In the genomic region with DNA sequence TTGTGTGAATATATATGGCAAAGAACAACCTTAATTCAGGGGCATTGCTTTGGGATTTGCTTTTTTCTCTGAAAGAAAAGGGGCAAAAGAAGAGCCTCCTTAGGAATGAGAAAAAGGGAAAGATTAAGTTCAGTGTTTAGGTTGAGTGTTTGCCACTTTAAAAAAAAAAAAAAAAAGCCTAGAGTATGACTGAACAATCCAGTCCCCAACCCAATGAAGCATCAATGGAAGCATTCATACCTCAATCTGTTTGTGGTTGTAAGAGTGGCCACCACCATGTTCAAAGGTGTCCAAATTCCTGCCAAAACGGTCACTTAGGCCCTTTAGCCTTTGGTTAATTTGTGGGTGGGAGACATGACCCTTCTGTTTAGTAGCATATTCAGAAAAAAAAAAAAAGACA, we compare ENCODE assay signal across 24 cellular contexts.
"Had no signal": no experiment of that assay in that cellular context is flagged by ENCODE, and none has a peak within 500 bp of the region (broad histone marks: within the 10 kb centered on the region; RNA-seq: fewer than 3 reads in every experiment).

No MANE protein-coding gene starts in this region.

- DNase-seq: activated CD4-positive, alpha-beta T cell treated with anti-CD3 and anti-CD28 coated beads for 36 hours; activated CD4-positive, CD25-positive, alpha-beta regulatory T cell; activated naive CD4-positive, alpha-beta T cell; activated T-cell treated with anti-CD3 and anti-CD28 coated beads for 4 hours; activated T-cell treated with anti-CD3 and anti-CD28 coated beads, Interleukin-2, amount 50 U/mL, for 72 hours; anterior cingulate cortex; dermis blood vessel endothelial cell; effector CD4-positive, alpha-beta T cell; esophagus squamous epithelium; foreskin melanocyte; left colon; midbrain; naive thymus-derived CD8-positive, alpha-beta T cell; nucleus accumbens; psoas muscle; sigmoid colon; small intestine; stimulated activated CD4-positive, alpha-beta T cell treated with anti-CD3 and anti-CD28 coated beads, Interleukin-1b, Interleukin-23, amount 100 ng/mL, for 48 hours; stimulated activated CD4-positive, alpha-beta T cell treated with anti-CD3 and anti-CD28 coated beads, Interleukin-4, amount 100 ng/mL, for 4 hours; stimulated activated CD8-positive, alpha-beta memory T cell treated with anti-CD3 and anti-CD28 coated beads, Interleukin-4, amount 100 ng/mL, for 48 hours; stimulated activated naive CD8-positive, alpha-beta T cell treated with anti-CD3 and anti-CD28 coated beads, Interleukin-15, amount 100 ng/mL, for 72 hours; substantia nigra; upper lobe of right lung had no signal

- H3K4me3 ChIP-seq: esophagus squamous epithelium, psoas muscle, sigmoid colon, upper lobe of right lung had no signal

- H3K27me3 ChIP-seq: esophagus squamous epithelium, sigmoid colon, upper lobe of right lung had no signal

- H3K4me1 ChIP-seq: parathyroid adenoma, upper lobe of right lung had no signal

- H3K36me3 ChIP-seq: esophagus squamous epithelium, sigmoid colon, upper lobe of right lung had no signal

- H3K27ac ChIP-seq: esophagus squamous epithelium, parathyroid adenoma, psoas muscle, sigmoid colon, upper lobe of right lung had no signal

- H3K9me3 ChIP-seq: esophagus squamous epithelium, psoas muscle, sigmoid colon, upper lobe of right lung had no signal

- H2AFZ ChIP-seq: parathyroid adenoma had no signal

- H3K79me2 ChIP-seq: parathyroid adenoma had no signal

- H3K9ac ChIP-seq: parathyroid adenoma had no signal
